ENCODE assay signal across 12 cellular contexts in the genomic region with DNA sequence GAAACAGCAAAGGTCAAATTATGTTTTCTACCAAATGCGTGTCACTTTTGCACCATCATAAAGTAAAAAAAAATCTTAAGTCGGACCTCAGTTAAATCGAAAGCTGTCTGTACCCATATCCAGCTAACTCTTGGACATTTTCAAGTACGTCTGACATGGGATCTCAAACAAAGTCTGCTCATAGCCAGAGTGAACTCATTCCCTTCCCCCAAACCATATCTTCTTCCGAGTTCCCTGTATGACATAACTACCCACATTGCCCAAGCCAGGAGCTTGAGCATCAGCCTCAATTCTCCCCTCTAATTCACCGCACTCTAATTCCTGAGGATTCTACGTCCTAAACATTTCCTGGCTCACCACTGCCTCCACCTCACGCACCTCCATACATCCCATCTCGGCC.
DNase-seq lines count a peak whose midpoint lies in the region; ATAC-seq and TF ChIP-seq lines count a peak whose summit lies in the region.
"Had no signal": no experiment of that assay in that cellular context is flagged by ENCODE, and none has a peak within 500 bp of the region (broad histone marks: within the 10 kb centered on the region; RNA-seq: fewer than 3 reads in every experiment).

No MANE protein-coding gene starts in this region.

- CTCF ChIA-PET in activated CD8-positive, alpha-beta T cell treated with anti-CD3 and anti-CD28 coated beads for 36 hours (lab: Charles Lee) = interaction anchor here (1.1 to 7.8 kb wide), 14 partner anchors 9 to 210 kb away, joined by 3 to 69 read pairs (median 6); no protein-coding TSS in a partner anchor
- CTCF ChIA-PET in naive thymus-derived CD4-positive, alpha-beta T cell (lab: Charles Lee) = interaction anchor here (1.2 to 4.7 kb wide), 5 partner anchors 13 to 102 kb away, joined by 3 to 30 read pairs (median 8); no protein-coding TSS in a partner anchor
- CTCF ChIA-PET in A673 (lab: Charles Lee) = interaction anchor here (1.0 to 3.2 kb wide), 3 partner anchors 13 to 102 kb away, joined by 3 to 21 read pairs (median 8); no protein-coding TSS in a partner anchor

- BruUV-seq in A673 (replicated peaks; lab: Mats Ljungman, UMichigan) = no TSS peak

- H3K27ac ChIP-seq in naive thymus-derived CD4-positive, alpha-beta T cell (ENCODE audit: low read depth, low read length) = no peak overlapping the region
- H3K27ac ChIP-seq in A673 (ENCODE audit: low read depth, low read length, poor library complexity, severe bottlenecking) = no peak overlapping the region
- H3K27ac ChIP-seq: epithelial cell of prostate, right atrium auricular region had no signal

- H3K4me1 ChIP-seq in Loucy (ENCODE audit: insufficient read depth, low read length, poor library complexity, severe bottlenecking) (peaks cover 45% of the 10 kb centered on the region), A673 (ENCODE audit: insufficient read depth, low read length, poor library complexity, severe bottlenecking) (peaks cover 2% of the 10 kb centered on the region)
- peaks cover 24% of the 10 kb centered on the region in 2 donors for H3K4me1 ChIP-seq in naive thymus-derived CD4-positive, alpha-beta T cell (ENCODE audit: control insufficient read depth in 2 of 2, insufficient read depth in 2 of 2, low read length in 2 of 2)
- H3K4me1 ChIP-seq: right atrium auricular region had no signal

- peak overlapping the region in 1 of 2 donors; percentile 68 for H3K4me3 Mint-ChIP-seq in CD14-positive monocyte
- peak overlapping the region; percentile 66 for H3K4me3 Mint-ChIP-seq in activated CD8-positive, alpha-beta T cell treated with anti-CD3 and anti-CD28 coated beads for 36 hours
- peak overlapping the region in 9 of 10 donors; percentile 6 to 77 (median 48) for H3K4me3 Mint-ChIP-seq in naive thymus-derived CD4-positive, alpha-beta T cell

- H3K4me2 ChIP-seq in Loucy (ENCODE audit: low read depth, low read length, poor library complexity, severe bottlenecking) = peak overlapping the region; percentile 87

- no peaks in the 10 kb centered on the region for H3K36me3 ChIP-seq in Loucy (ENCODE audit: insufficient read depth, low read length)
- H3K36me3 ChIP-seq in naive thymus-derived CD4-positive, alpha-beta T cell (ENCODE audit: control insufficient read depth in 2 of 3, insufficient read depth in 3 of 3, low read length in 3 of 3) = no peaks in the 10 kb centered on the region
- no peaks in the 10 kb centered on the region for H3K36me3 ChIP-seq in A673 (ENCODE audit: insufficient read depth, low read length, poor library complexity, severe bottlenecking)
- H3K36me3 ChIP-seq: right atrium auricular region had no signal

- no peaks in the 10 kb centered on the region for H3K36me3 Mint-ChIP-seq in CD14-positive monocyte
- H3K36me3 Mint-ChIP-seq in activated CD8-positive, alpha-beta T cell treated with anti-CD3 and anti-CD28 coated beads for 36 hours (ENCODE audit: low read depth) = no peaks in the 10 kb centered on the region
- no peaks in the 10 kb centered on the region for H3K36me3 Mint-ChIP-seq in naive thymus-derived CD4-positive, alpha-beta T cell

- no peak for ATAC-seq in activated CD8-positive, alpha-beta T cell treated with anti-CD3 and anti-CD28 coated beads for 36 hours
- peak; percentile 13 for ATAC-seq in naive thymus-derived CD4-positive, alpha-beta T cell
- ATAC-seq in GM21360 (IDR thresholded peaks at IDR 0.05; ENCODE audit: unreplicated experiment) = no peak
- ATAC-seq in GM19023 (IDR thresholded peaks at IDR 0.05; ENCODE audit: unreplicated experiment) = no peak

- H3F3A ChIP-seq in Loucy (ENCODE audit: low read depth) = no peaks in the 10 kb centered on the region

- H3K9me3 ChIP-seq in Loucy (ENCODE audit: insufficient read depth, low read depth, low read length) (no peaks in the 10 kb centered on the region), A673 (ENCODE audit: low read depth, low read length, poor library complexity, severe bottlenecking) (no peaks in the 10 kb centered on the region)
- H3K9me3 ChIP-seq in naive thymus-derived CD4-positive, alpha-beta T cell (ENCODE audit: control insufficient read depth in 2 of 3, low read length in 3 of 3) = no peaks in the 10 kb centered on the region
- H3K9me3 ChIP-seq: right atrium auricular region had no signal

- H3K27me3 ChIP-seq in Loucy (ENCODE audit: insufficient read depth, low read length, poor library complexity, severe bottlenecking) (no peaks in the 10 kb centered on the region), A673 (replicated peaks; ENCODE audit: insufficient read depth, low read depth, low read length, poor library complexity) (no peaks in the 10 kb centered on the region)
- no peaks in the 10 kb centered on the region for H3K27me3 ChIP-seq in naive thymus-derived CD4-positive, alpha-beta T cell (ENCODE audit: control insufficient read depth in 2 of 2, insufficient read depth in 2 of 2, low read length in 2 of 2)
- H3K27me3 ChIP-seq: right atrium auricular region had no signal

- peaks cover 13% of the 10 kb centered on the region for H3K79me2 ChIP-seq in Loucy (ENCODE audit: insufficient read depth, low read length)

- H4K20me1 ChIP-seq in Loucy (ENCODE audit: insufficient read depth, low read length, poor library complexity, severe bottlenecking) = no peaks in the 10 kb centered on the region

- TF ChIP-seq CTCF in CD14-positive monocyte (IDR thresholded peaks at IDR 0.05) (no peak), Loucy (conservative IDR thresholded peaks at IDR 0.05; ENCODE audit: low read length) (no peak), A673 (conservative IDR thresholded peaks at IDR 0.05; ENCODE audit: low read depth, low read length) (no peak)
- TF ChIP-seq CTCF in activated CD8-positive, alpha-beta T cell treated with anti-CD3 and anti-CD28 coated beads for 36 hours (IDR thresholded peaks at IDR 0.05) = no peak

- intact Hi-C loops in CD14-positive monocyte (cut with micrococcal nuclease) = loop anchor here in 1 of 2 donors (5.0 kb wide), 1 partner anchor 36 kb away; no protein-coding TSS in a partner anchor
- intact Hi-C loops in activated CD8-positive, alpha-beta T cell treated with anti-CD3 and anti-CD28 coated beads for 36 hours (cut with micrococcal nuclease) = loop anchor here (5.0 kb wide), 2 partner anchors 86 to 211 kb away; no protein-coding TSS in a partner anchor
- intact Hi-C loops in naive thymus-derived CD4-positive, alpha-beta T cell (cut with micrococcal nuclease) = loop anchor here in 1 of 2 donors (2.0 to 5.0 kb wide), 3 partner anchors 13 to 95 kb away; partner anchors contain the start of gene TARP
- intact Hi-C loops in A673 (cut with micrococcal nuclease; ENCODE audit: unreplicated experiment) = loop anchor here (2.0 kb wide), 2 partner anchors 103 to 211 kb away; no protein-coding TSS in a partner anchor

- H3K9me2 ChIP-seq in Loucy (replicated peaks; ENCODE audit: low read depth, low read length) = no peaks in the 10 kb centered on the region

- H3K27me3 Mint-ChIP-seq in CD14-positive monocyte (ENCODE audit: low read depth in 3 of 3) = peaks cover 0 to 3% (median 0%) of the 10 kb centered on the region in 3 donors
- H3K27me3 Mint-ChIP-seq in activated CD8-positive, alpha-beta T cell treated with anti-CD3 and anti-CD28 coated beads for 36 hours = no peaks in the 10 kb centered on the region
- no peaks in the 10 kb centered on the region for H3K27me3 Mint-ChIP-seq in naive thymus-derived CD4-positive, alpha-beta T cell

- peak overlapping the region; percentile 94 for H3K4me3 ChIP-seq in Loucy (ENCODE audit: low read length, poor library complexity, severe bottlenecking)
- H3K4me3 ChIP-seq in naive thymus-derived CD4-positive, alpha-beta T cell (ENCODE audit: low read length) = no peak overlapping the region
- no peak overlapping the region for H3K4me3 ChIP-seq in A673 (ENCODE audit: low read depth, low read length, poor library complexity, severe bottlenecking)
- H3K4me3 ChIP-seq: right atrium auricular region had no signal

- peaks cover 26% of the 10 kb centered on the region for H3K4me1 Mint-ChIP-seq in CD14-positive monocyte
- H3K4me1 Mint-ChIP-seq in activated CD8-positive, alpha-beta T cell treated with anti-CD3 and anti-CD28 coated beads for 36 hours (ENCODE audit: low read depth) = peaks cover 55% of the 10 kb centered on the region
- H3K4me1 Mint-ChIP-seq in naive thymus-derived CD4-positive, alpha-beta T cell = peaks cover 5 to 46% (median 30%) of the 10 kb centered on the region in 7 donors

- POLR2A ChIA-PET in activated CD8-positive, alpha-beta T cell treated with anti-CD3 and anti-CD28 coated beads for 36 hours (lab: Charles Lee) = interaction anchor here (1.3 kb wide), 1 partner anchor 44 kb away, joined by 3 read pairs; no protein-coding TSS in a partner anchor
- POLR2A ChIA-PET in naive thymus-derived CD4-positive, alpha-beta T cell (lab: Charles Lee) = interaction anchor here (1.2 to 2.2 kb wide), 3 partner anchors 9 to 17 kb away, joined by 3 to 7 read pairs (median 6); no protein-coding TSS in a partner anchor
- POLR2A ChIA-PET in A673 (lab: Charles Lee; ENCODE audit: low non-redundant PET) = no interaction called here

- peaks cover 0 to 4% (median 0%) of the 10 kb centered on the region in 7 donors for H3K9me3 Mint-ChIP-seq in CD14-positive monocyte
- H3K9me3 Mint-ChIP-seq in activated CD8-positive, alpha-beta T cell treated with anti-CD3 and anti-CD28 coated beads for 36 hours = no peaks in the 10 kb centered on the region
- no peaks in the 10 kb centered on the region for H3K9me3 Mint-ChIP-seq in naive thymus-derived CD4-positive, alpha-beta T cell

- H2AFZ ChIP-seq in Loucy (ENCODE audit: low read length) = no peak overlapping the region

- DNase-seq in CD14-positive monocyte (ENCODE audit: low spot score) (no peak), A673 (ENCODE audit: low spot score) (no peak)
- no peak for DNase-seq in activated CD8-positive, alpha-beta T cell treated with anti-CD3 and anti-CD28 coated beads for 36 hours
- DNase-seq in naive thymus-derived CD4-positive, alpha-beta T cell = no peak
- DNase-seq in stimulated activated CD4-positive, alpha-beta T cell treated with anti-CD3 and anti-CD28 coated beads, Interleukin-15, amount 100 ng/mL, for 24 hours = no peak
- DNase-seq: activated CD4-positive, alpha-beta T cell treated with anti-CD3 and anti-CD28 coated beads for 48 hours; activated naive CD4-positive, alpha-beta T cell had no signal

- H3K9ac ChIP-seq in Loucy (ENCODE audit: low read depth, low read length, poor library complexity, severe bottlenecking) = peak overlapping the region; percentile 94

- peak overlapping the region in 5 of 7 donors; percentile 12 to 91 (median 81) for H3K27ac Mint-ChIP-seq in CD14-positive monocyte
- peak overlapping the region; percentile 86 for H3K27ac Mint-ChIP-seq in activated CD8-positive, alpha-beta T cell treated with anti-CD3 and anti-CD28 coated beads for 36 hours
- H3K27ac Mint-ChIP-seq in naive thymus-derived CD4-positive, alpha-beta T cell = peak overlapping the region in 8 of 9 donors; percentile 34 to 92 (median 80)
